In the genomic region with DNA sequence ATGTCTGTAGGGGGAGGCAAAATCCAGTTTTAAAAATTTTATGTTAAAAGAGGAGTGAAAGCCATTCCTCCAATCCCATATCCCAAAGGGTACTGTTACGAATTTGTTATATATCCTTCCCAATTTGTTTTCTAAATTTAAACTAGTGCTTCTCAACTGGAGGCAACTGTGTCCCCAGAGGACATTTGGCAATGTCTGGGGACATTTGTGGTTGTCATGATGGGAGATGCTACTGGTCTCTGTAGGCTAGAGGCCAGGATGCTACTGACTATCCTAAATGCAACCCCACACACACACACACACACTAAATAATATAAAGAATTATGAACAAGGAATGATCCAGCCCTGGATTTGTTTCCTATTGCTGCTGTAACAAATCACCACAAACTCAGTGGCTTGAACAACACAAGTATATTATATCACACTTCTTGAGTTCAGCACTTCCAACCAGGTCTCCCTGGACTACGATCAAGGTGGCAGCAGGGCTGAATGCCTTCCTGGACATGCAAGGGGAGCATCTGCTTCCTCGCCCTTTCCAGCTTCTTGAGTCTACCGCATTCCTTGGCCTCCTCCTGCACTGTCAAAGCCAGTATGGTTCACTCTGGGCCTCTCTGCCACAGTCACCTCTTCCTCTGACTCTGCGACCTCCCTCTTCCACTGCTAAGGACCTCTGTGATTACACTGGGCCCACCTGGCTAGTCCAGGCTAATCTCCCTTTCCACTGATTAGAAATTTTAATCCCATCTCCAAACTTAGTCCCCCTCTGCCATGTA, we compare ENCODE assay signal across 15 cellular contexts. TPM values are rescaled to one million over a fixed set of nuclear protein-coding genes. Genes with fewer than 3 reads are reported as not detected.
DNase-seq lines count a peak whose midpoint lies in the region; ATAC-seq, FAIRE-seq and TF ChIP-seq lines count a peak whose summit lies in the region.
"Had no signal": no experiment of that assay in that cellular context is flagged by ENCODE, and none has a peak within 500 bp of the region (broad histone marks: within the 10 kb centered on the region; RNA-seq: fewer than 3 reads in every experiment).

No MANE protein-coding gene starts in this region.

- no peak overlapping the region for H3K4me2 ChIP-seq in HepG2 (ENCODE audit: low read depth, low read length)

- H3K27me3 Mint-ChIP-seq in activated B cell treated with CpG ODN at 0.5 μM for 24 hours (no peaks in the 10 kb centered on the region), memory B cell (no peaks in the 10 kb centered on the region)

- TF ChIP-seq CTCF in HepG2 (CRISPR knock-in tag; IDR thresholded peaks at IDR 0.05) (no peak), right lobe of liver (IDR thresholded peaks at IDR 0.05) (no peak), activated B cell treated with CpG ODN at 0.5 μM for 24 hours (IDR thresholded peaks at IDR 0.05) (no peak), upper lobe of left lung (IDR thresholded peaks at IDR 0.05) (no peak), upper lobe of right lung (IDR thresholded peaks at IDR 0.05) (no peak)

- no peak for FAIRE-seq in HepG2 (lab: Jason Lieb, UNC)

- ATAC-seq in HepG2 (no peak), right lobe of liver (no peak), activated B cell treated with CpG ODN at 0.5 μM for 24 hours (ENCODE audit: low read depth) (no peak), memory B cell (ENCODE audit: low read depth) (no peak), upper lobe of left lung (ENCODE audit: low FRiP score in 2 of 2) (no peak), upper lobe of right lung (no peak)

- TF ChIP-seq POLR2A in HepG2 (IDR thresholded peaks at IDR 0.05; ENCODE audit: insufficient read depth in 1 of 2, low read depth in 2 of 2, low read length in 2 of 2) (no peak), right lobe of liver (IDR thresholded peaks at IDR 0.05) (no peak), upper lobe of left lung (IDR thresholded peaks at IDR 0.05) (no peak)

- H3K27ac Mint-ChIP-seq in activated B cell treated with CpG ODN at 0.5 μM for 24 hours (peak overlapping the region; percentile 78), memory B cell (peak overlapping the region; percentile 70)
- H3K27ac Mint-ChIP-seq: endodermal cell had no signal

- H3K9me3 Mint-ChIP-seq in activated B cell treated with CpG ODN at 0.5 μM for 24 hours (no peaks in the 10 kb centered on the region), memory B cell (peaks cover 4% of the 10 kb centered on the region)
- H3K9me3 Mint-ChIP-seq: endodermal cell had no signal

- H3K79me2 ChIP-seq in HepG2 (ENCODE audit: insufficient read depth, low read length) = peaks cover 85% of the 10 kb centered on the region

- CTCF ChIA-PET in HepG2 (lab: Yijun Ruan, JAX; ENCODE audit: low intra/inter-chr PET ratio, low total read pairs) = no interaction called here
- CTCF ChIA-PET in activated B cell treated with CpG ODN at 0.5 μM for 24 hours (lab: Charles Lee) = no interaction called here

- peak overlapping the region; percentile 14 for H3K27ac ChIP-seq in HepG2 (ENCODE audit: extremely low read length, insufficient read depth, low read length)
- no peak overlapping the region for H3K27ac ChIP-seq in right lobe of liver
- H3K27ac ChIP-seq in upper lobe of left lung = peak overlapping the region in 3 of 4 donors; percentile 26 to 51 (median 40)
- H3K27ac ChIP-seq in upper lobe of right lung = no peak overlapping the region
- H3K27ac ChIP-seq: SJCRH30 had no signal

- no peak overlapping the region for H2AFZ ChIP-seq in HepG2 (ENCODE audit: low read length)

- TF ChIP-seq EP300 in HepG2 (IDR thresholded peaks at IDR 0.05; ENCODE audit: low read depth in 2 of 2, low read length in 2 of 2) (no peak), HepG2 (CRISPR knock-in tag; IDR thresholded peaks at IDR 0.05; ENCODE audit: borderline replicate concordance) (no peak), upper lobe of left lung (IDR thresholded peaks at IDR 0.05) (no peak)

- peak overlapping the region; percentile 7 for H3K4me3 Mint-ChIP-seq in activated B cell treated with CpG ODN at 0.5 μM for 24 hours
- no peak overlapping the region for H3K4me3 Mint-ChIP-seq in memory B cell
- H3K4me3 Mint-ChIP-seq: endodermal cell had no signal

- H3K9me3 ChIP-seq in HepG2 (ENCODE audit: low read length) = no peaks in the 10 kb centered on the region
- H3K9me3 ChIP-seq in right lobe of liver = no peaks in the 10 kb centered on the region
- no peaks in the 10 kb centered on the region for H3K9me3 ChIP-seq in upper lobe of left lung
- no peaks in the 10 kb centered on the region for H3K9me3 ChIP-seq in upper lobe of right lung
- H3K9me3 ChIP-seq: BE2C, SJCRH30 had no signal

- no peak overlapping the region for H3K4me3 ChIP-seq in HepG2 (replicated peaks in 1 of 3; ENCODE audit: insufficient read depth in 1 of 3, low read depth in 2 of 3, low read length in 3 of 3)
- no peak overlapping the region for H3K4me3 ChIP-seq in right lobe of liver
- H3K4me3 ChIP-seq in upper lobe of left lung = no peak overlapping the region
- no peak overlapping the region for H3K4me3 ChIP-seq in upper lobe of right lung
- H3K4me3 ChIP-seq: SJCRH30 had no signal

- peaks cover 18% of the 10 kb centered on the region for H3K36me3 Mint-ChIP-seq in activated B cell treated with CpG ODN at 0.5 μM for 24 hours (ENCODE audit: low read depth)
- H3K36me3 Mint-ChIP-seq in memory B cell = peaks cover 14% of the 10 kb centered on the region

- DNase-seq in HepG2 (ENCODE audit: low spot score) = no peak
- DNase-seq in right lobe of liver = no peak
- no peak for DNase-seq in activated B cell treated with CpG ODN at 0.5 μM for 24 hours
- DNase-seq in memory B cell (ENCODE audit: low spot score in 2 of 2) = no peak
- DNase-seq in upper lobe of left lung = no peak
- no peak for DNase-seq in cerebellar nuclear complex (lab: John Stamatoyannopoulos, UW)
- DNase-seq in GOT3 (lab: John Stamatoyannopoulos, UW) = no peak
- DNase-seq in upper lobe of right lung = no peak
- DNase-seq: activated T-cell treated with anti-CD3 and anti-CD28 coated beads, Interleukin-2, amount 50 U/mL, for 1 hour; amygdala; BE2C; endodermal cell; GF-D8; NCI-H146; SJCRH30 had no signal

- no peaks in the 10 kb centered on the region for H3K27me3 ChIP-seq in HepG2 (ENCODE audit: control insufficient read depth in 1 of 2, insufficient read depth in 2 of 2, low read length in 2 of 2)
- no peaks in the 10 kb centered on the region for H3K27me3 ChIP-seq in right lobe of liver
- no peaks in the 10 kb centered on the region for H3K27me3 ChIP-seq in upper lobe of left lung
- H3K27me3 ChIP-seq in upper lobe of right lung = no peaks in the 10 kb centered on the region
- H3K27me3 ChIP-seq: BE2C, SJCRH30 had no signal

- H3K4me1 Mint-ChIP-seq in activated B cell treated with CpG ODN at 0.5 μM for 24 hours = peaks cover 92% of the 10 kb centered on the region
- H3K4me1 Mint-ChIP-seq in memory B cell = peaks cover 66% of the 10 kb centered on the region

- H3K9ac ChIP-seq in HepG2 (ENCODE audit: insufficient read depth, low read depth, low read length) = no peak overlapping the region

- no peak for TF ChIP-seq RAD21 in HepG2 (CRISPR knock-in tag; IDR thresholded peaks at IDR 0.05)

- no TSS peak for BruUV-seq in HepG2 (replicated peaks; lab: Mats Ljungman, UMichigan)

- 97% methylated on average over 5 of the region's 5 CpGs for WGBS in HepG2 (ENCODE audit: low lambda C conversion rate)
- 67% methylated on average over 3 of the region's 5 CpGs for WGBS in right lobe of liver (ENCODE audit: insufficient coverage, low coverage, low lambda C conversion rate, missing lambda C conversion rate)
- 84 to 88% methylated on average over 5 of the region's 5 CpGs for WGBS in upper lobe of left lung, 2 donors

- H3K4me1 ChIP-seq in HepG2 (ENCODE audit: insufficient read depth, low read length) (peaks cover 66% of the 10 kb centered on the region), right lobe of liver (peaks cover 0 to 41% (median 25%) of the 10 kb centered on the region in 4 donors), upper lobe of left lung (peaks cover 53 to 75% (median 65%) of the 10 kb centered on the region in 4 donors), upper lobe of right lung (peaks cover 64% of the 10 kb centered on the region)

- intact Hi-C loops in HepG2 (cut with micrococcal nuclease; ENCODE audit: unreplicated experiment) = no loop called here
- intact Hi-C loops in right lobe of liver (cut with DNase I) = no loop called here
- intact Hi-C loops in activated B cell treated with CpG ODN at 0.5 μM for 24 hours (cut with micrococcal nuclease) = loop anchor here (1.0 kb wide), 1 partner anchor 11 kb away; no protein-coding TSS in a partner anchor
- intact Hi-C loops in upper lobe of right lung (cut with DNase I) = no loop called here

- H3K36me3 ChIP-seq in HepG2 (replicated peaks in 1 of 2; ENCODE audit: control insufficient read depth in 1 of 2, insufficient read depth in 2 of 2, low read length in 2 of 2) (0 out of 5 replicates have a peak, but pooled peaks cover 0 to 2% of the 10 kb centered on the region in 2 experiments), right lobe of liver (no peaks in the 10 kb centered on the region), upper lobe of left lung (no peaks in the 10 kb centered on the region), upper lobe of right lung (no peaks in the 10 kb centered on the region)
- H3K36me3 ChIP-seq: BE2C, SJCRH30 had no signal

- 0 out of 2 replicates have a peak, but pooled peaks cover 1% of the 10 kb centered on the region for H4K20me1 ChIP-seq in HepG2 (ENCODE audit: insufficient read depth, low read length)

- in situ Hi-C loops in HepG2 (cut with HindIII; ENCODE audit: extremely low pct_ligation_motif_present, low pct_unique_long_range_greater_than_20kb) = no loop called here

- POLR2A ChIA-PET in HepG2 (lab: Yijun Ruan, JAX) = no interaction called here
- POLR2A ChIA-PET in activated B cell treated with CpG ODN at 0.5 μM for 24 hours (lab: Charles Lee) = no interaction called here

RNA-seq across cellular contexts. Expression of a gene that starts 30.1 kb away (rescaled TPM):
- total RNA-seq in HepG2 (2016; rRNA removed; fragmentation: Illumina TruSeq; extraction: Trizol) (24.6 and 43.8 TPM in 2 replicates), right lobe of liver (10 to 100 TPM; 20.9 to 33.9 (median 26.3) TPM), activated B cell treated with CpG ODN at 0.5 μM for 24 hours (287 and 310 TPM in 2 replicates), upper lobe of left lung (10 to 100 TPM; 45.1 to 86.6 (median 54.6) TPM), upper lobe of right lung (81.6 TPM)
- 13.5 and 14.6 TPM in 2 replicates for total RNA-seq in HepG2 (2016; cell fraction: cytosol; rRNA removed; fragmentation: Illumina TruSeq; extraction: Trizol; ENCODE audit: low read depth)
- total RNA-seq in HepG2 (2016; cell fraction: insoluble cytoplasmic fraction; rRNA removed; fragmentation: Illumina TruSeq; extraction: Trizol) = 22.9 and 34.1 TPM in 2 replicates
- total RNA-seq in HepG2 (2016; cell fraction: membrane; rRNA removed; fragmentation: Illumina TruSeq; extraction: Trizol) = 38.2 and 42.2 TPM in 2 replicates
- total RNA-seq in HepG2 (2016; cell fraction: nucleus; rRNA removed; fragmentation: Illumina TruSeq; extraction: Trizol) = 51.5 and 56.4 TPM in 2 replicates
- polyA plus RNA-seq in HepG2 (2011; rRNA removed) = 18.7 and 20.8 TPM in 2 replicates
- 12.9 and 15.6 TPM in 2 replicates for polyA plus RNA-seq in HepG2 (2011; cell fraction: cytosol; rRNA removed)
- polyA plus RNA-seq in HepG2 (2011; cell fraction: nucleus; rRNA removed) = 45.1 and 48.7 TPM in 2 replicates
- polyA plus RNA-seq in HepG2 (2012) = 43.9 and 44.3 TPM in 2 replicates
- polyA plus RNA-seq in HepG2 (2016; cell fraction: cytosol; fragmentation: Illumina TruSeq; extraction: Trizol; ENCODE audit: low read depth) = 13.4 and 14.4 TPM in 2 replicates
- polyA plus RNA-seq in HepG2 (2016; cell fraction: insoluble cytoplasmic fraction; fragmentation: Illumina TruSeq; extraction: Trizol; ENCODE audit: low read depth) = 50.2 and 64.9 TPM in 2 replicates
- polyA plus RNA-seq in HepG2 (2016; cell fraction: membrane; fragmentation: Illumina TruSeq; extraction: Trizol; ENCODE audit: low read depth) = 28.7 and 35.1 TPM in 2 replicates
- polyA plus RNA-seq in HepG2 (2016; cell fraction: nucleus; fragmentation: Illumina TruSeq; extraction: Trizol; ENCODE audit: insufficient read depth, low read depth) = 76.7 and 80.0 TPM in 2 replicates
- 32.6 and 34.6 TPM in 2 replicates for polyA minus RNA-seq in HepG2 (2011; rRNA and poly(A)+ RNA removed; ENCODE audit: low replicate concordance)
- polyA minus RNA-seq in HepG2 (2011; cell fraction: cytosol; rRNA and poly(A)+ RNA removed) = 25.9 and 33.1 TPM in 2 replicates
- 83.6 and 90.6 TPM in 2 replicates for polyA minus RNA-seq in HepG2 (2011; cell fraction: nucleus; rRNA and poly(A)+ RNA removed)

Comparison
In these comparisons a context has a peak if more than half of its experiments do, and no peak if none do; other contexts are left out.
1. H3K27ac ChIP-seq: peak in HepG2 (single experiment) and upper lobe of left lung (3 of 4); none in right lobe of liver (0 of 3) and upper lobe of right lung (single experiment).